1 cellular context compared by ENCODE assay signal in the genomic region with DNA sequence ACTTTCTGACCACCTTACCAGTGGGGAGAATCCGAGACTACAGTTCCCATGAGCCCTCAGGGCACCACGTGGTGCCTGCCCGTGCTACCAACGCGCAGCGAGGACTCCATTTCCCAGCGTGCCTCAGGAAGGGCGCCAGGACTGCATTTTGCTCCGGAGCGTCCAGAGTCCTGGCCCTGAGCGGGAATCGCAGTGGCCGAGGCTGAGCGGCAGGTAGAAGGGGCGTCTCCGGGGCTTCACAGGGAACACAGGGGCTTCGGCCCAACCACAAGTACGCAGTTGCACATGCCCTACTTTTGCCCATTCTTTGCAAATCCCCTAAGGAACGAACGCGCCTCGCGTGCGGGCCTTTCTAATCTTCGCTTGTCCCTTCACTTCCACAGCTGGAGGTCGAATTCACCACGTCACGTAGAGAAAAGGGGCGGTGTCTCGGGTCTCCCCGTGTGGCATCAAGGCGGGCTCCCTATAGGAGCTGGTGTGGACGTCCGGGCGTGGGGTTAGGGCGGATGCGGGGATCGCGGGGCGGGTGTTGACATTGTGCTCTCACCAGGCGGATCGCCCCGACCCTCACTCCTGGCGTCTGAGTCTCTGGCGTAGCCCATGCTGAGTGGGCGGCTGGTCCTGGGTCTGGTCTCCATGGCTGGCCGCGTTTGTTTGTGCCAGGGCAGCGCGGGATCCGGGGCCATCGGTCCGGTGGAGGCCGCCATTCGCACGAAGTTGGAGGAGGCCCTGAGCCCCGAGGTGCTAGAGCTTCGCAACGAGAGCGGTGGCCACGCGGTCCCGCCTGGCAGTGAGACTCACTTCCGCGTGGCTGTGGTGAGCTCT.
TF ChIP-seq lines count a peak whose summit lies in the region.

A gene with protein sequence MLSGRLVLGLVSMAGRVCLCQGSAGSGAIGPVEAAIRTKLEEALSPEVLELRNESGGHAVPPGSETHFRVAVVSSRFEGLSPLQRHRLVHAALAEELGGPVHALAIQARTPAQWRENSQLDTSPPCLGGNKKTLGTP (plus strand): TSS at position 109 of the 825 bp plus-strand sequence. CDS start 492 bp downstream, at position 601.

TF ChIP-seq in WTC11, 78 proteins besides CTCF, POLR2A, EP300 and RAD21 (continued from another document):
- TF ChIP-seq, protein P1, sequence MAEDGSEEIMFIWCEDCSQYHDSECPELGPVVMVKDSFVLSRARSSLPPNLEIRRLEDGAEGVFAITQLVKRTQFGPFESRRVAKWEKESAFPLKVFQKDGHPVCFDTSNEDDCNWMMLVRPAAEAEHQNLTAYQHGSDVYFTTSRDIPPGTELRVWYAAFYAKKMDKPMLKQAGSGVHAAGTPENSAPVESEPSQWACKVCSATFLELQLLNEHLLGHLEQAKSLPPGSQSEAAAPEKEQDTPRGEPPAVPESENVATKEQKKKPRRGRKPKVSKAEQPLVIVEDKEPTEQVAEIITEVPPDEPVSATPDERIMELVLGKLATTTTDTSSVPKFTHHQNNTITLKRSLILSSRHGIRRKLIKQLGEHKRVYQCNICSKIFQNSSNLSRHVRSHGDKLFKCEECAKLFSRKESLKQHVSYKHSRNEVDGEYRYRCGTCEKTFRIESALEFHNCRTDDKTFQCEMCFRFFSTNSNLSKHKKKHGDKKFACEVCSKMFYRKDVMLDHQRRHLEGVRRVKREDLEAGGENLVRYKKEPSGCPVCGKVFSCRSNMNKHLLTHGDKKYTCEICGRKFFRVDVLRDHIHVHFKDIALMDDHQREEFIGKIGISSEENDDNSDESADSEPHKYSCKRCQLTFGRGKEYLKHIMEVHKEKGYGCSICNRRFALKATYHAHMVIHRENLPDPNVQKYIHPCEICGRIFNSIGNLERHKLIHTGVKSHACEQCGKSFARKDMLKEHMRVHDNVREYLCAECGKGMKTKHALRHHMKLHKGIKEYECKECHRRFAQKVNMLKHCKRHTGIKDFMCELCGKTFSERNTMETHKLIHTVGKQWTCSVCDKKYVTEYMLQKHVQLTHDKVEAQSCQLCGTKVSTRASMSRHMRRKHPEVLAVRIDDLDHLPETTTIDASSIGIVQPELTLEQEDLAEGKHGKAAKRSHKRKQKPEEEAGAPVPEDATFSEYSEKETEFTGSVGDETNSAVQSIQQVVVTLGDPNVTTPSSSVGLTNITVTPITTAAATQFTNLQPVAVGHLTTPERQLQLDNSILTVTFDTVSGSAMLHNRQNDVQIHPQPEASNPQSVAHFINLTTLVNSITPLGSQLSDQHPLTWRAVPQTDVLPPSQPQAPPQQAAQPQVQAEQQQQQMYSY (CRISPR knock-in tag; IDR thresholded peaks at IDR 0.05), result peak; percentile 67; the same call in 1 of the 2 replicates
- TF ChIP-seq FOXK1 (CRISPR knock-in tag; IDR thresholded peaks at IDR 0.05) (no peak), USF1 (CRISPR knock-in tag; IDR thresholded peaks at IDR 0.05) (peak; percentile 100), ARID4B (CRISPR knock-in tag; IDR thresholded peaks at IDR 0.05; ENCODE audit: borderline replicate concordance) (0 out of 2 replicates have a peak, but pooled peaks have one; percentile 28), ETV6 (CRISPR knock-in tag; IDR thresholded peaks at IDR 0.05) (peak; percentile 12), ZNF138 (CRISPR knock-in tag; conservative IDR thresholded peaks at IDR 0.05) (peak; percentile 48; the same call in 1 of the 2 replicates), RELA (CRISPR knock-in tag; IDR thresholded peaks at IDR 0.05; ENCODE audit: borderline replicate concordance) (peak; percentile 81; the same call in 1 of the 2 replicates), ATF3 (CRISPR knock-in tag; conservative IDR thresholded peaks at IDR 0.05) (0 out of 2 replicates have a peak, but pooled peaks have one; percentile 9), TEAD1 (CRISPR knock-in tag; IDR thresholded peaks at IDR 0.05) (peak; percentile 33; the same call in 1 of the 2 replicates), PREB (CRISPR knock-in tag; IDR thresholded peaks at IDR 0.05; ENCODE audit: borderline replicate concordance) (no peak), CREM (CRISPR knock-in tag; IDR thresholded peaks at IDR 0.05) (peak; percentile 58)
- TF ChIP-seq, protein P2, sequence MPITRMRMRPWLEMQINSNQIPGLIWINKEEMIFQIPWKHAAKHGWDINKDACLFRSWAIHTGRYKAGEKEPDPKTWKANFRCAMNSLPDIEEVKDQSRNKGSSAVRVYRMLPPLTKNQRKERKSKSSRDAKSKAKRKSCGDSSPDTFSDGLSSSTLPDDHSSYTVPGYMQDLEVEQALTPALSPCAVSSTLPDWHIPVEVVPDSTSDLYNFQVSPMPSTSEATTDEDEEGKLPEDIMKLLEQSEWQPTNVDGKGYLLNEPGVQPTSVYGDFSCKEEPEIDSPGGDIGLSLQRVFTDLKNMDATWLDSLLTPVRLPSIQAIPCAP (CRISPR knock-in tag; IDR thresholded peaks at IDR 0.05), result peak; percentile 19; the same call in 1 of the 2 replicates
- TF ChIP-seq, protein P3, sequence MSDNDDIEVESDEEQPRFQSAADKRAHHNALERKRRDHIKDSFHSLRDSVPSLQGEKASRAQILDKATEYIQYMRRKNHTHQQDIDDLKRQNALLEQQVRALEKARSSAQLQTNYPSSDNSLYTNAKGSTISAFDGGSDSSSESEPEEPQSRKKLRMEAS (CRISPR knock-in tag; IDR thresholded peaks at IDR 0.05), result peak; percentile 80
